1 cellular context compared by ENCODE assay signal in the genomic region with DNA sequence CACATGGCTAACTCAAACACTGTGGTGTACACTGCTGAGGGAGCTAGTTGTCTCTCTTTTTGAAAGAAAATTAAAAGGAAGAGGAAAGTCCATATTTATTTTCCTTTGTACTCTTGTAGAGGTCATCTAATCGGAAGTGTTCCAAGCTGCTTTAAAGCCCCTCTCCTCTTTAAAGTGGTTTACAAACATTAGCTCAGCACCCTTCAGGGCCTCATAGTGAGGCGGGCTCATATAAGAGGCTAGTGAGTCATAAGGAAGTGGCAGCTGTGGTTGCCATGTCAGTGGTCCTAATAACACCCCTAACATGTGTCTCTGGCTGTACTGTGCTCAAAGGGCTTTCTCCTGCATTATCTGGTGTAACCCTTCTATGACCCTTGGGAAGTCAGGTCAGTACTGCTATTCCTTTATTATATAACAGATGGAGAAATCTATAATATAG.
TF ChIP-seq lines count a peak whose summit lies in the region.

No MANE protein-coding gene starts in this region.

TF ChIP-seq in HepG2, 621 proteins besides CTCF, POLR2A, EP300 and RAD21 (continued from another document and continues in another):
- TF ChIP-seq, protein P1, sequence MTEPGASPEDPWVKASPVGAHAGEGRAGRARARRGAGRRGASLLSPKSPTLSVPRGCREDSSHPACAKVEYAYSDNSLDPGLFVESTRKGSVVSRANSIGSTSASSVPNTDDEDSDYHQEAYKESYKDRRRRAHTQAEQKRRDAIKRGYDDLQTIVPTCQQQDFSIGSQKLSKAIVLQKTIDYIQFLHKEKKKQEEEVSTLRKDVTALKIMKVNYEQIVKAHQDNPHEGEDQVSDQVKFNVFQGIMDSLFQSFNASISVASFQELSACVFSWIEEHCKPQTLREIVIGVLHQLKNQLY (CRISPR knock-in tag; IDR thresholded peaks at IDR 0.05), result peak; percentile 82
- TF ChIP-seq ZNF792 (CRISPR knock-in tag; IDR thresholded peaks at IDR 0.05) (peak; percentile 89), ZNF343 (CRISPR knock-in tag; IDR thresholded peaks at IDR 0.05) (no peak), TBP (CRISPR knock-in tag; IDR thresholded peaks at IDR 0.05) (no peak), IRF2 (CRISPR knock-in tag; IDR thresholded peaks at IDR 0.05) (peak; percentile 89), ELF3 (CRISPR knock-in tag; IDR thresholded peaks at IDR 0.05) (peak; percentile 99), SSRP1 (CRISPR knock-in tag; IDR thresholded peaks at IDR 0.05) (no peak), ZNF7 (CRISPR knock-in tag; IDR thresholded peaks at IDR 0.05) (no peak), CENPX (CRISPR knock-in tag; IDR thresholded peaks at IDR 0.05) (no peak), ZNF256 (CRISPR knock-in tag; conservative IDR thresholded peaks at IDR 0.05) (no peak), ZNF607 (CRISPR knock-in tag; IDR thresholded peaks at IDR 0.05; ENCODE audit: borderline replicate concordance) (no peak), ZNF260 (CRISPR knock-in tag; IDR thresholded peaks at IDR 0.05; ENCODE audit: borderline replicate concordance, low read depth) (no peak), ZNF501 (CRISPR knock-in tag; IDR thresholded peaks at IDR 0.05) (no peak), ZNF773 (CRISPR knock-in tag; IDR thresholded peaks at IDR 0.05; ENCODE audit: borderline replicate concordance) (no peak), ATF7-NPFF (CRISPR knock-in tag; IDR thresholded peaks at IDR 0.05; ENCODE audit: low read depth) (peak; percentile 65; the same call in 1 of the 2 replicates), MXI1 (IDR thresholded peaks at IDR 0.05; ENCODE audit: borderline replicate concordance, low read depth, low read length) (peak; percentile 72; the same call in 1 of the 3 replicates), ZNF660 (CRISPR knock-in tag; IDR thresholded peaks at IDR 0.05; ENCODE audit: borderline replicate concordance, low read depth) (no peak), ZBTB20 (CRISPR knock-in tag; IDR thresholded peaks at IDR 0.05; ENCODE audit: borderline replicate concordance, low read depth) (peak; percentile 92), ZFP37 (CRISPR knock-in tag; IDR thresholded peaks at IDR 0.05; ENCODE audit: borderline replicate concordance) (peak; percentile 89; the same call in 1 of the 2 replicates), ZNF367 (CRISPR knock-in tag; IDR thresholded peaks at IDR 0.05; ENCODE audit: borderline replicate concordance) (peak; percentile 85), ZNF382 (CRISPR knock-in tag; IDR thresholded peaks at IDR 0.05; ENCODE audit: borderline replicate concordance) (no peak), JUND (CRISPR knock-in tag; IDR thresholded peaks at IDR 0.05) (peak; percentile 96), SCMH1 (CRISPR knock-in tag; IDR thresholded peaks at IDR 0.05; ENCODE audit: borderline replicate concordance) (no peak), DNMT3B (CRISPR knock-in tag; conservative IDR thresholded peaks at IDR 0.05) (0 out of 2 replicates have a peak, but pooled peaks have one; percentile 58), YEATS2 (CRISPR knock-in tag; IDR thresholded peaks at IDR 0.05; ENCODE audit: borderline replicate concordance) (0 out of 2 replicates have a peak, but pooled peaks have one; percentile 15), DR1 (CRISPR knock-in tag; IDR thresholded peaks at IDR 0.05) (no peak), THAP11 (CRISPR knock-in tag; IDR thresholded peaks at IDR 0.05) (peak; percentile 82), KAT8 (CRISPR knock-in tag; IDR thresholded peaks at IDR 0.05) (peak; percentile 84), KDM1A (CRISPR knock-in tag; IDR thresholded peaks at IDR 0.05) (peak; percentile 74; the same call in 1 of the 2 replicates), ZSCAN12 (CRISPR knock-in tag; IDR thresholded peaks at IDR 0.05) (0 out of 2 replicates have a peak, but pooled peaks have one; percentile 71)
- TF ChIP-seq, protein P2, sequence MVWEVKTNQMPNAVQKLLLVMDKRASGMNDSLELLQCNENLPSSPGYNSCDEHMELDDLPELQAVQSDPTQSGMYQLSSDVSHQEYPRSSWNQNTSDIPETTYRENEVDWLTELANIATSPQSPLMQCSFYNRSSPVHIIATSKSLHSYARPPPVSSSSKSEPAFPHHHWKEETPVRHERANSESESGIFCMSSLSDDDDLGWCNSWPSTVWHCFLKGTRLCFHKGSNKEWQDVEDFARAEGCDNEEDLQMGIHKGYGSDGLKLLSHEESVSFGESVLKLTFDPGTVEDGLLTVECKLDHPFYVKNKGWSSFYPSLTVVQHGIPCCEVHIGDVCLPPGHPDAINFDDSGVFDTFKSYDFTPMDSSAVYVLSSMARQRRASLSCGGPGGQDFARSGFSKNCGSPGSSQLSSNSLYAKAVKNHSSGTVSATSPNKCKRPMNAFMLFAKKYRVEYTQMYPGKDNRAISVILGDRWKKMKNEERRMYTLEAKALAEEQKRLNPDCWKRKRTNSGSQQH (CRISPR knock-in tag; IDR thresholded peaks at IDR 0.05; ENCODE audit: low read depth), result peak; percentile 63; the same call in 1 of the 2 replicates
- TF ChIP-seq, protein P3, sequence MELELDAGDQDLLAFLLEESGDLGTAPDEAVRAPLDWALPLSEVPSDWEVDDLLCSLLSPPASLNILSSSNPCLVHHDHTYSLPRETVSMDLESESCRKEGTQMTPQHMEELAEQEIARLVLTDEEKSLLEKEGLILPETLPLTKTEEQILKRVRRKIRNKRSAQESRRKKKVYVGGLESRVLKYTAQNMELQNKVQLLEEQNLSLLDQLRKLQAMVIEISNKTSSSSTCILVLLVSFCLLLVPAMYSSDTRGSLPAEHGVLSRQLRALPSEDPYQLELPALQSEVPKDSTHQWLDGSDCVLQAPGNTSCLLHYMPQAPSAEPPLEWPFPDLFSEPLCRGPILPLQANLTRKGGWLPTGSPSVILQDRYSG (CRISPR knock-in tag; IDR thresholded peaks at IDR 0.05), result 0 out of 2 replicates have a peak, but pooled peaks have one; percentile 52
- TF ChIP-seq, protein P4, sequence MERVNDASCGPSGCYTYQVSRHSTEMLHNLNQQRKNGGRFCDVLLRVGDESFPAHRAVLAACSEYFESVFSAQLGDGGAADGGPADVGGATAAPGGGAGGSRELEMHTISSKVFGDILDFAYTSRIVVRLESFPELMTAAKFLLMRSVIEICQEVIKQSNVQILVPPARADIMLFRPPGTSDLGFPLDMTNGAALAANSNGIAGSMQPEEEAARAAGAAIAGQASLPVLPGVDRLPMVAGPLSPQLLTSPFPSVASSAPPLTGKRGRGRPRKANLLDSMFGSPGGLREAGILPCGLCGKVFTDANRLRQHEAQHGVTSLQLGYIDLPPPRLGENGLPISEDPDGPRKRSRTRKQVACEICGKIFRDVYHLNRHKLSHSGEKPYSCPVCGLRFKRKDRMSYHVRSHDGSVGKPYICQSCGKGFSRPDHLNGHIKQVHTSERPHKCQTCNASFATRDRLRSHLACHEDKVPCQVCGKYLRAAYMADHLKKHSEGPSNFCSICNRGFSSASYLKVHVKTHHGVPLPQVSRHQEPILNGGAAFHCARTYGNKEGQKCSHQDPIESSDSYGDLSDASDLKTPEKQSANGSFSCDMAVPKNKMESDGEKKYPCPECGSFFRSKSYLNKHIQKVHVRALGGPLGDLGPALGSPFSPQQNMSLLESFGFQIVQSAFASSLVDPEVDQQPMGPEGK (CRISPR knock-in tag; IDR thresholded peaks at IDR 0.05), result peak; percentile 57
- TF ChIP-seq, protein P5, sequence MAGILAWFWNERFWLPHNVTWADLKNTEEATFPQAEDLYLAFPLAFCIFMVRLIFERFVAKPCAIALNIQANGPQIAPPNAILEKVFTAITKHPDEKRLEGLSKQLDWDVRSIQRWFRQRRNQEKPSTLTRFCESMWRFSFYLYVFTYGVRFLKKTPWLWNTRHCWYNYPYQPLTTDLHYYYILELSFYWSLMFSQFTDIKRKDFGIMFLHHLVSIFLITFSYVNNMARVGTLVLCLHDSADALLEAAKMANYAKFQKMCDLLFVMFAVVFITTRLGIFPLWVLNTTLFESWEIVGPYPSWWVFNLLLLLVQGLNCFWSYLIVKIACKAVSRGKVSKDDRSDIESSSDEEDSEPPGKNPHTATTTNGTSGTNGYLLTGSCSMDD (CRISPR knock-in tag; IDR thresholded peaks at IDR 0.05), result no peak
- TF ChIP-seq, protein P6, sequence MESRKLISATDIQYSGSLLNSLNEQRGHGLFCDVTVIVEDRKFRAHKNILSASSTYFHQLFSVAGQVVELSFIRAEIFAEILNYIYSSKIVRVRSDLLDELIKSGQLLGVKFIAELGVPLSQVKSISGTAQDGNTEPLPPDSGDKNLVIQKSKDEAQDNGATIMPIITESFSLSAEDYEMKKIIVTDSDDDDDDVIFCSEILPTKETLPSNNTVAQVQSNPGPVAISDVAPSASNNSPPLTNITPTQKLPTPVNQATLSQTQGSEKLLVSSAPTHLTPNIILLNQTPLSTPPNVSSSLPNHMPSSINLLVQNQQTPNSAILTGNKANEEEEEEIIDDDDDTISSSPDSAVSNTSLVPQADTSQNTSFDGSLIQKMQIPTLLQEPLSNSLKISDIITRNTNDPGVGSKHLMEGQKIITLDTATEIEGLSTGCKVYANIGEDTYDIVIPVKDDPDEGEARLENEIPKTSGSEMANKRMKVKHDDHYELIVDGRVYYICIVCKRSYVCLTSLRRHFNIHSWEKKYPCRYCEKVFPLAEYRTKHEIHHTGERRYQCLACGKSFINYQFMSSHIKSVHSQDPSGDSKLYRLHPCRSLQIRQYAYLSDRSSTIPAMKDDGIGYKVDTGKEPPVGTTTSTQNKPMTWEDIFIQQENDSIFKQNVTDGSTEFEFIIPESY (CRISPR knock-in tag; IDR thresholded peaks at IDR 0.05), result peak; percentile 66; the same call in 1 of the 2 replicates
- TF ChIP-seq, protein P7, sequence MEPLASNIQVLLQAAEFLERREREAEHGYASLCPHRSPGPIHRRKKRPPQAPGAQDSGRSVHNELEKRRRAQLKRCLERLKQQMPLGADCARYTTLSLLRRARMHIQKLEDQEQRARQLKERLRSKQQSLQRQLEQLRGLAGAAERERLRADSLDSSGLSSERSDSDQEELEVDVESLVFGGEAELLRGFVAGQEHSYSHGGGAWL (CRISPR knock-in tag; IDR thresholded peaks at IDR 0.05), result no peak
- TF ChIP-seq, protein P8, sequence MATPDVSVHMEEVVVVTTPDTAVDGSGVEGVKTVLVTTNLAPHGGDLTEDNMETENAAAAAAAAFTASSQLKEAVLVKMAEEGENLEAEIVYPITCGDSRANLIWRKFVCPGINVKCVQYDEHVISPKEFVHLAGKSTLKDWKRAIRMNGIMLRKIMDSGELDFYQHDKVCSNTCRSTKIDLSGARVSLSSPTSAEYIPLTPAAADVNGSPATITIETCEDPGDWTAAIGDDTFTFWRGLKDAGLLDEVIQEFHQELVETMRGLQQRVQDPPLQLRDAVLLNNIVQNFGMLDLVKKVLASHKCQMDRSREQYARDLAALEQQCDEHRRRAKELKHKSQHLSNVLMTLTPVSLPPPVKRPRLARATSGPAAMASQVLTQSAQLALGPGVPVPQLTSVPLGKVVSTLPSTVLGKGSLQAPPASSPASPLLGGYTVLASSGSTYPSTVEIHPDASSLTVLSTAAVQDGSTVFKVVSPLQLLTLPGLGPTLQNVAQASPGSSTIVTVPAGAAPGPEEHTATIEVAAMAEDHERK (CRISPR knock-in tag; IDR thresholded peaks at IDR 0.05; ENCODE audit: low read depth), result no peak
- TF ChIP-seq, protein P9, sequence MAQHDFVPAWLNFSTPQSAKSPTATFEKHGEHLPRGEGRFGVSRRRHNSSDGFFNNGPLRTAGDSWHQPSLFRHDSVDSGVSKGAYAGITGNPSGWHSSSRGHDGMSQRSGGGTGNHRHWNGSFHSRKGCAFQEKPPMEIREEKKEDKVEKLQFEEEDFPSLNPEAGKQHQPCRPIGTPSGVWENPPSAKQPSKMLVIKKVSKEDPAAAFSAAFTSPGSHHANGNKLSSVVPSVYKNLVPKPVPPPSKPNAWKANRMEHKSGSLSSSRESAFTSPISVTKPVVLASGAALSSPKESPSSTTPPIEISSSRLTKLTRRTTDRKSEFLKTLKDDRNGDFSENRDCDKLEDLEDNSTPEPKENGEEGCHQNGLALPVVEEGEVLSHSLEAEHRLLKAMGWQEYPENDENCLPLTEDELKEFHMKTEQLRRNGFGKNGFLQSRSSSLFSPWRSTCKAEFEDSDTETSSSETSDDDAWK (CRISPR knock-in tag; IDR thresholded peaks at IDR 0.05), result no peak
- TF ChIP-seq, protein P10, sequence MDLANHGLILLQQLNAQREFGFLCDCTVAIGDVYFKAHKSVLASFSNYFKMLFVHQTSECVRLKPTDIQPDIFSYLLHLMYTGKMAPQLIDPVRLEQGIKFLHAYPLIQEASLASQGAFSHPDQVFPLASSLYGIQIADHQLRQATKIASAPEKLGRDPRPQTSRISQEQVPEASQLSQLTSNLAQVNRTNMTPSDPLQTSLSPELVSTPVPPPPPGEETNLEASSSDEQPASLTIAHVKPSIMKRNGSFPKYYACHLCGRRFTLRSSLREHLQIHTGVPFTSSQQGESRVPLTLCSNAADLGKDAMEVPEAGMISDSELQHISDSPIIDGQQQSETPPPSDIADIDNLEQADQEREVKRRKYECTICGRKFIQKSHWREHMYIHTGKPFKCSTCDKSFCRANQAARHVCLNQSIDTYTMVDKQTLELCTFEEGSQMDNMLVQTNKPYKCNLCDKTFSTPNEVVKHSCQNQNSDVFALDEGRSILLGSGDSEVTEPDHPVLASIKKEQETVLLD (CRISPR knock-in tag; IDR thresholded peaks at IDR 0.05; ENCODE audit: low read depth), result no peak
- TF ChIP-seq, protein P11, sequence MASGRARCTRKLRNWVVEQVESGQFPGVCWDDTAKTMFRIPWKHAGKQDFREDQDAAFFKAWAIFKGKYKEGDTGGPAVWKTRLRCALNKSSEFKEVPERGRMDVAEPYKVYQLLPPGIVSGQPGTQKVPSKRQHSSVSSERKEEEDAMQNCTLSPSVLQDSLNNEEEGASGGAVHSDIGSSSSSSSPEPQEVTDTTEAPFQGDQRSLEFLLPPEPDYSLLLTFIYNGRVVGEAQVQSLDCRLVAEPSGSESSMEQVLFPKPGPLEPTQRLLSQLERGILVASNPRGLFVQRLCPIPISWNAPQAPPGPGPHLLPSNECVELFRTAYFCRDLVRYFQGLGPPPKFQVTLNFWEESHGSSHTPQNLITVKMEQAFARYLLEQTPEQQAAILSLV (CRISPR knock-in tag; IDR thresholded peaks at IDR 0.05; ENCODE audit: borderline replicate concordance), result no peak; the same call in 1 of the 2 replicates
- TF ChIP-seq, protein P12, sequence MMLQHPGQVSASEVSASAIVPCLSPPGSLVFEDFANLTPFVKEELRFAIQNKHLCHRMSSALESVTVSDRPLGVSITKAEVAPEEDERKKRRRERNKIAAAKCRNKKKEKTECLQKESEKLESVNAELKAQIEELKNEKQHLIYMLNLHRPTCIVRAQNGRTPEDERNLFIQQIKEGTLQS (CRISPR knock-in tag; IDR thresholded peaks at IDR 0.05), result peak; percentile 96
- TF ChIP-seq, protein P13, sequence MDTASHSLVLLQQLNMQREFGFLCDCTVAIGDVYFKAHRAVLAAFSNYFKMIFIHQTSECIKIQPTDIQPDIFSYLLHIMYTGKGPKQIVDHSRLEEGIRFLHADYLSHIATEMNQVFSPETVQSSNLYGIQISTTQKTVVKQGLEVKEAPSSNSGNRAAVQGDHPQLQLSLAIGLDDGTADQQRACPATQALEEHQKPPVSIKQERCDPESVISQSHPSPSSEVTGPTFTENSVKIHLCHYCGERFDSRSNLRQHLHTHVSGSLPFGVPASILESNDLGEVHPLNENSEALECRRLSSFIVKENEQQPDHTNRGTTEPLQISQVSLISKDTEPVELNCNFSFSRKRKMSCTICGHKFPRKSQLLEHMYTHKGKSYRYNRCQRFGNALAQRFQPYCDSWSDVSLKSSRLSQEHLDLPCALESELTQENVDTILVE (CRISPR knock-in tag; IDR thresholded peaks at IDR 0.05), result peak; percentile 76; the same call in 1 of the 2 replicates
